31 cellular contexts compared by ENCODE assay signal in genomic region chr16:22340945-22341344, GRCh38.
"Had no signal": no experiment of that assay in that cellular context is flagged by ENCODE, and none has a peak within 500 bp of the region (broad histone marks: within the 10 kb centered on the region; RNA-seq: fewer than 3 reads in every experiment).

No MANE protein-coding gene starts in this region.

- H3K4me1 Mint-ChIP-seq: nephron progenitor cell; neural crest cell; stimulated activated memory B cell treated with anti-CD40 and anti-IgM and Interleukin-4, amounts not matched to agents 10 μg/mL and 1 μg/mL and 100 μg/mL, for 72 hours had no signal

- H3K4me2 ChIP-seq: smooth muscle cell had no signal

- H3K4me3 Mint-ChIP-seq: naive thymus-derived CD8-positive, alpha-beta T cell; natural killer cell treated with Interleukin-12 subunit alpha and Interleukin-12 subunit beta and Interleukin-15 and Interleukin-18, amount 100 ng/mL, for 72 hours; nephron progenitor cell; neural crest cell; stimulated activated memory B cell treated with anti-CD40 and anti-IgM and Interleukin-4, amounts not matched to agents 10 μg/mL and 1 μg/mL and 100 μg/mL, for 72 hours; stimulated activated naive CD8-positive, alpha-beta T cell treated with anti-CD3 and anti-CD28 coated beads, Interleukin-15, amount 100 ng/mL, for 72 hours; type B pancreatic cell had no signal

- H3K9me3 ChIP-seq: neutrophil, pancreas, suprapubic skin, testis, uterus had no signal

- DNase-seq: naive thymus-derived CD8-positive, alpha-beta T cell; nephron progenitor cell; nucleus accumbens; pancreas; psoas muscle; right cardiac atrium; spleen; stimulated activated CD4-positive, alpha-beta T cell treated with anti-CD3 and anti-CD28 coated beads, Interleukin-12 subunit alpha, Interleukin-12 subunit beta, amount 100 ng/mL, for 4 hours; stimulated activated CD4-positive, alpha-beta T cell treated with anti-CD3 and anti-CD28 coated beads, Interleukin-1b, Interleukin-23, amount 100 ng/mL, for 48 hours; stimulated activated CD4-positive, alpha-beta T cell treated with anti-CD3 and anti-CD28 coated beads, Interleukin-4, amount 100 ng/mL, for 1 hour; stimulated activated CD4-positive, alpha-beta T cell treated with anti-CD3 and anti-CD28 coated beads, Interleukin-4, amount 100 ng/mL, for 4 hours; stimulated activated CD8-positive, alpha-beta memory T cell treated with anti-CD3 and anti-CD28 coated beads, Interleukin-4, amount 100 ng/mL, for 48 hours; stimulated activated naive CD4-positive, alpha-beta T cell; stimulated activated naive CD8-positive, alpha-beta T cell treated with anti-CD3 and anti-CD28 coated beads, Interleukin-15, amount 100 ng/mL, for 72 hours; stimulated activated naive CD8-positive, alpha-beta T cell treated with anti-CD3 and anti-CD28 coated beads, Interleukin-15, Interleukin-2, amounts not matched to agents 100 U/mL and 50 U/mL, for 24 hours; substantia nigra; testis; tibial artery; transverse colon; upper lobe of right lung; uterus had no signal

- H3K27ac ChIP-seq: neutrophil, pancreas, psoas muscle, skin epidermis, spleen, suprapubic skin, testis, tibial artery, transverse colon, upper lobe of right lung, uterus had no signal

- ATAC-seq: naive thymus-derived CD8-positive, alpha-beta T cell; natural killer cell treated with Interleukin-12 subunit alpha and Interleukin-12 subunit beta and Interleukin-15 and Interleukin-18, amount 100 ng/mL, for 72 hours; pancreas; psoas muscle; right cardiac atrium; sciatic nerve; stimulated activated memory B cell treated with anti-CD40 and anti-IgM and Interleukin-4, amounts not matched to agents 10 μg/mL and 1 μg/mL and 100 μg/mL, for 72 hours; stimulated activated naive CD8-positive, alpha-beta T cell treated with anti-CD3 and anti-CD28 coated beads, Interleukin-15, amount 100 ng/mL, for 72 hours; stimulated activated naive CD8-positive, alpha-beta T cell treated with anti-CD3 and anti-CD28 coated beads, Interleukin-15, Interleukin-2, amounts not matched to agents 100 U/mL and 50 U/mL, for 24 hours; upper lobe of right lung had no signal

- FAIRE-seq: pancreas had no signal

- H3K27ac Mint-ChIP-seq: natural killer cell treated with Interleukin-12 subunit alpha and Interleukin-12 subunit beta and Interleukin-15 and Interleukin-18, amount 100 ng/mL, for 72 hours; nephron progenitor cell; progenitor cell of endocrine pancreas; stimulated activated memory B cell treated with anti-CD40 and anti-IgM and Interleukin-4, amounts not matched to agents 10 μg/mL and 1 μg/mL and 100 μg/mL, for 72 hours; type B pancreatic cell had no signal

- H3K4me3 ChIP-seq: pancreas, psoas muscle, skin epidermis, smooth muscle cell, spleen, suprapubic skin, testis, tibial artery, transverse colon, upper lobe of right lung, uterus had no signal

- H3K4me1 ChIP-seq: pancreas, psoas muscle, spleen, suprapubic skin, testis, tibial artery, transverse colon, upper lobe of right lung, uterus had no signal

- H3K27me3 ChIP-seq: neutrophil, pancreas, spleen, suprapubic skin, testis, tibial artery, transverse colon, upper lobe of right lung, uterus had no signal

- H3K36me3 ChIP-seq: neutrophil, pancreas, uterus had no signal

- H3K27me3 Mint-ChIP-seq: naive thymus-derived CD8-positive, alpha-beta T cell; natural killer cell treated with Interleukin-12 subunit alpha and Interleukin-12 subunit beta and Interleukin-15 and Interleukin-18, amount 100 ng/mL, for 72 hours; progenitor cell of endocrine pancreas; stimulated activated memory B cell treated with anti-CD40 and anti-IgM and Interleukin-4, amounts not matched to agents 10 μg/mL and 1 μg/mL and 100 μg/mL, for 72 hours; stimulated activated naive CD8-positive, alpha-beta T cell treated with anti-CD3 and anti-CD28 coated beads, Interleukin-15, amount 100 ng/mL, for 72 hours; type B pancreatic cell had no signal
